11 cellular contexts compared by ENCODE assay signal in the genomic region with DNA sequence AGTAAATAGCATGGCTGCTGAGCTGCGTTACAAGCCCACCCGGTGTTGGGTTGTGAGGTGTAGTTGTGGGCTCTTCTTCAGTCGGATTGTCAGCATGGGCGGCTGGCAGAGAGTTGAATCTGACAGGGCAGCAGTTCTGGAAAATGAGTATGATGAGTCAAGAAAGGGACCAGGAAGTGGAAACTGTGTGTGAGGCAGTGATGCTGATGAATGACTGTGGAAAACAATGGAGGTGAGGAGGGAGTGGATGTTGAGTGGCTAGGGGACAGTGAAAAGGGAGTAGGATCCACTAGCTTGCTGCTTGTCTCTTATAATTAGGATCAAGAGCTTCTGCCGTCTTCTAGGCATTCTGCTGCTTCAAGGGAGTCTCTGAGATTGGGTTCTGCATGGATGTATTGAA.
"Had no signal": no experiment of that assay in that cellular context is flagged by ENCODE, and none has a peak within 500 bp of the region (broad histone marks: within the 10 kb centered on the region; RNA-seq: fewer than 3 reads in every experiment).

No MANE protein-coding gene starts in this region.

- H3K4me3 Mint-ChIP-seq: neural crest cell, WTC11 had no signal

- H3K36me3 Mint-ChIP-seq: WTC11 had no signal

- DNase-seq: activated CD4-positive, alpha-beta T cell treated with anti-CD3 and anti-CD28 coated beads, Interleukin-2, amount 50 U/mL, for 1 hour; activated naive CD4-positive, alpha-beta T cell; adrenal gland; caudate nucleus; colonic mucosa; left ventricle myocardium superior; pancreas; substantia nigra had no signal

- ATAC-seq: left ventricle myocardium superior, pancreas, SK-N-SH treated with all-trans-retinoic acid at 6 μM for 48 hours, WTC11 had no signal

- H3K27ac Mint-ChIP-seq: WTC11 had no signal

- H3K4me1 Mint-ChIP-seq: neural crest cell, WTC11 had no signal

- H3K9me3 Mint-ChIP-seq: neural crest cell had no signal
